Comparison of ENCODE assay signal across 24 cellular contexts in genomic region chr13:46936525-46936924, GRCh38. TPM values are rescaled to one million over a fixed set of nuclear protein-coding genes. Genes with fewer than 3 reads are reported as not detected.
DNase-seq lines count a peak whose midpoint lies in the region; ATAC-seq and TF ChIP-seq lines count a peak whose summit lies in the region.
"Had no signal": no experiment of that assay in that cellular context is flagged by ENCODE, and none has a peak within 500 bp of the region (broad histone marks: within the 10 kb centered on the region; RNA-seq: fewer than 3 reads in every experiment).

No MANE protein-coding gene starts in this region.

- H3K9me2 ChIP-seq in GM23338 (ENCODE audit: insufficient read depth) = peaks cover 19% of the 10 kb centered on the region; the same call in 1 of the 2 replicates

- H3K27ac ChIP-seq in GM23338 (ENCODE audit: low read depth) (no peak overlapping the region), lower lobe of right lung (no peak overlapping the region), vagina (no peak overlapping the region)
- H3K27ac ChIP-seq: A549; BLaER1 treated with 17β-estradiol and CSF1 and Interleukin-3, amounts not matched to agents 10 nM and 100 nM; GM23248 had no signal

- no peak for TF ChIP-seq POLR2A in vagina (IDR thresholded peaks at IDR 0.05)

- H3K79me2 ChIP-seq in GM23338 (replicated peaks; ENCODE audit: insufficient read depth) = no peaks in the 10 kb centered on the region

- H3K27me3 ChIP-seq in GM23338 (ENCODE audit: insufficient read depth) (no peaks in the 10 kb centered on the region), lower lobe of right lung (ENCODE audit: low read depth) (no peaks in the 10 kb centered on the region), vagina (no peaks in the 10 kb centered on the region)
- H3K27me3 ChIP-seq: BLaER1 treated with 17β-estradiol and CSF1 and Interleukin-3, amounts not matched to agents 10 nM and 100 nM had no signal

- H3F3A ChIP-seq in GM23338 (replicated peaks; ENCODE audit: low read depth) = no peaks in the 10 kb centered on the region

- peaks cover 5% of the 10 kb centered on the region for H3K27me3 Mint-ChIP-seq in GM23338 (ENCODE audit: insufficient read depth, low read depth, poor library complexity)

- TF ChIP-seq CTCF in GM23338 (conservative IDR thresholded peaks at IDR 0.05; ENCODE audit: low read depth in 2 of 2) = no peak
- TF ChIP-seq CTCF in lower lobe of right lung (IDR thresholded peaks at IDR 0.05) = no peak
- TF ChIP-seq CTCF in vagina (IDR thresholded peaks at IDR 0.05) = no peak

- H3K4me3 Mint-ChIP-seq in GM23338 = no peak overlapping the region
- H3K4me3 Mint-ChIP-seq: CD14-positive monocyte; CD4-positive, alpha-beta T cell; CD8-positive, alpha-beta memory T cell; H9 had no signal

- H3K4me3 ChIP-seq in GM23338 (no peak overlapping the region), lower lobe of right lung (no peak overlapping the region), vagina (no peak overlapping the region)
- H3K4me3 ChIP-seq: A549; BLaER1 treated with 17β-estradiol and CSF1 and Interleukin-3, amounts not matched to agents 10 nM and 100 nM; GM12878; GM23248 had no signal

- H3K9me3 ChIP-seq in lower lobe of right lung (no peaks in the 10 kb centered on the region), vagina (no peaks in the 10 kb centered on the region)
- H3K9me3 ChIP-seq: A549, BE2C had no signal

- H3K4me1 ChIP-seq in GM23338 (ENCODE audit: insufficient read depth) (no peaks in the 10 kb centered on the region), lower lobe of right lung (no peaks in the 10 kb centered on the region), vagina (no peaks in the 10 kb centered on the region)
- H3K4me1 ChIP-seq: A549; BE2C; BLaER1 treated with 17β-estradiol and CSF1 and Interleukin-3, amounts not matched to agents 10 nM and 100 nM had no signal

- H3K36me3 ChIP-seq in GM23338 (ENCODE audit: insufficient read depth) (0 out of 2 replicates have a peak, but pooled peaks cover 4% of the 10 kb centered on the region), lower lobe of right lung (no peaks in the 10 kb centered on the region), vagina (no peaks in the 10 kb centered on the region)
- H3K36me3 ChIP-seq: BE2C had no signal

- H3K36me3 Mint-ChIP-seq in GM23338 (ENCODE audit: low read depth) = peaks cover 43% of the 10 kb centered on the region
- H3K36me3 Mint-ChIP-seq: CD14-positive monocyte had no signal

- no peak for ATAC-seq in GM23338
- ATAC-seq in lower lobe of right lung = peak; percentile 64 to 84
- no peak for ATAC-seq in HG02852 (IDR thresholded peaks at IDR 0.05; ENCODE audit: unreplicated experiment)
- ATAC-seq in HG03342 (IDR thresholded peaks at IDR 0.05; ENCODE audit: unreplicated experiment) = no peak
- ATAC-seq: A549, GM12878, HCT116 had no signal

- DNase-seq in DMS53 (lab: John Stamatoyannopoulos, UW) (peak; percentile 74), GM23338 (ENCODE audit: low spot score) (no peak), lower lobe of right lung (no peak), vagina (ENCODE audit: extremely low spot score in 2 of 2) (no peak)
- DNase-seq: 8988T; ACHN; AML-193; BE2C; Calu3; CD4-positive, alpha-beta T cell; CD8-positive, alpha-beta memory T cell; COR-L47; DMS79; EL; GDM1; GM23248; H9 had no signal

- no peaks in the 10 kb centered on the region for H4K20me1 ChIP-seq in GM23338 (replicated peaks; ENCODE audit: insufficient read depth)
- H4K20me1 ChIP-seq: BLaER1 treated with 17β-estradiol and CSF1 and Interleukin-3, amounts not matched to agents 10 nM and 100 nM had no signal

- H3K4me2 ChIP-seq in GM23338 = no peak overlapping the region
- H3K4me2 ChIP-seq: A549; BLaER1 treated with 17β-estradiol and CSF1 and Interleukin-3, amounts not matched to agents 10 nM and 100 nM had no signal

- H3K4me1 Mint-ChIP-seq in GM23338 = no peaks in the 10 kb centered on the region
- H3K4me1 Mint-ChIP-seq: CD8-positive, alpha-beta memory T cell; H9 had no signal

- H3K9me3 Mint-ChIP-seq in GM23338 = peaks cover 54% of the 10 kb centered on the region

- 0 out of 2 replicates have a peak overlapping the region, but pooled peaks have one; percentile 18 for H2AFZ ChIP-seq in GM23338
- H2AFZ ChIP-seq: GM23248 had no signal

- no peak overlapping the region for H3K27ac Mint-ChIP-seq in GM23338
- H3K27ac Mint-ChIP-seq: CD14-positive monocyte; CD4-positive, alpha-beta T cell; CD8-positive, alpha-beta memory T cell; H9 had no signal

- intact Hi-C loops in lower lobe of right lung (cut with DNase I) = no loop called here
- intact Hi-C loops in vagina (cut with DNase I) = no loop called here

TF ChIP-seq in GM23338, 12 proteins besides CTCF, POLR2A, EP300 and RAD21 (continues in another document):
- TF ChIP-seq ETS1 (IDR thresholded peaks at IDR 0.05) (no peak), ZNF331 (CRISPR knock-in tag; IDR thresholded peaks at IDR 0.05; ENCODE audit: low read depth) (no peak), STAT1 (IDR thresholded peaks at IDR 0.05; ENCODE audit: unreplicated experiment) (no peak), ZNF462 (CRISPR knock-in tag; IDR thresholded peaks at IDR 0.05) (no peak), CREB1 (CRISPR knock-in tag; IDR thresholded peaks at IDR 0.05; ENCODE audit: low read depth) (no peak), POLR2AphosphoS5 (IDR thresholded peaks at IDR 0.05; ENCODE audit: low read depth) (no peak), ZNF114 (CRISPR knock-in tag; IDR thresholded peaks at IDR 0.05) (no peak), NANOG (IDR thresholded peaks at IDR 0.05; ENCODE audit: borderline replicate concordance) (no peak), EZH2 (IDR thresholded peaks at IDR 0.05; ENCODE audit: low read depth, unreplicated experiment) (no peak)

RNA-seq across cellular contexts. Expression of gene HTR2A, which starts 39.7 kb away (rescaled TPM):
- total RNA-seq in GM23338 (2014; rRNA removed; shearing (Covaris generic)) = not detected in 2 replicates
- not detected in 2 replicates for polyA plus RNA-seq in GM23338 (2016; fragmentation: Nextera tagmentation; extraction: Ambion mirVana)
- total RNA-seq in lower lobe of right lung (0.32 TPM), vagina (2.2 TPM)
- total RNA-seq: Calu3; CD4-positive, alpha-beta T cell; CD8-positive, alpha-beta memory T cell; GM12878; H9 had no signal
- polyA plus RNA-seq: A549; CD14-positive monocyte; CD8-positive, alpha-beta memory T cell; GM12878 had no signal

Comparison
In these comparisons a context has a peak if more than half of its experiments do, and no peak if none do; other contexts are left out.
1. ATAC-seq: peak in lower lobe of right lung (2 of 2); none in GM23338 (single experiment), HG02852 (single experiment) and HG03342 (single experiment).